ENCODE assay signal across 22 cellular contexts in genomic region chr21:17089121-17089520, GRCh38.
DNase-seq lines count a peak whose midpoint lies in the region; ATAC-seq and TF ChIP-seq lines count a peak whose summit lies in the region.
"Had no signal": no experiment of that assay in that cellular context is flagged by ENCODE, and none has a peak within 500 bp of the region (broad histone marks: within the 10 kb centered on the region; RNA-seq: fewer than 3 reads in every experiment).

No MANE protein-coding gene starts in this region.

- H3K9me3 ChIP-seq in vagina = no peaks in the 10 kb centered on the region
- H3K9me3 ChIP-seq in suprapubic skin = no peaks in the 10 kb centered on the region
- H3K9me3 ChIP-seq: body of pancreas, right lobe of liver, tibial nerve had no signal

- POLR2A ChIA-PET in MCF 10A (lab: Yijun Ruan, JAX) = no interaction called here

- BruUV-seq in MCF 10A (replicated peaks; lab: Mats Ljungman, UMichigan) = no TSS peak

- no peak overlapping the region for H3K4me3 Mint-ChIP-seq in MCF 10A (ENCODE audit: unreplicated experiment)
- no peak overlapping the region for H3K4me3 Mint-ChIP-seq in chondrocyte (ENCODE audit: unreplicated experiment)
- H3K4me3 Mint-ChIP-seq: activated T-cell treated with anti-CD3 and anti-CD28 coated beads, Interleukin-2, amount 50 U/mL, for 72 hours; B cell; stimulated activated naive B cell treated with anti-CD40 and anti-IgM and Interleukin-4, amounts not matched to agents 10 μg/mL and 1 μg/mL and 100 μg/mL, for 72 hours had no signal

- 23% methylated on average over 1 of the region's 1 CpG for WGBS in suprapubic skin

- no peaks in the 10 kb centered on the region for H3K9me3 Mint-ChIP-seq in MCF 10A (ENCODE audit: unreplicated experiment)
- H3K9me3 Mint-ChIP-seq in chondrocyte (ENCODE audit: low read depth) = no peaks in the 10 kb centered on the region

- H3K4me1 ChIP-seq in vagina (peaks cover 44% of the 10 kb centered on the region), suprapubic skin (no peaks in the 10 kb centered on the region)
- H3K4me1 ChIP-seq: body of pancreas, right lobe of liver had no signal

- H3K27ac ChIP-seq in vagina = peak overlapping the region; percentile 74
- no peak overlapping the region for H3K27ac ChIP-seq in suprapubic skin
- H3K27ac ChIP-seq: body of pancreas, right lobe of liver had no signal

- H3K36me3 ChIP-seq in vagina (no peaks in the 10 kb centered on the region), suprapubic skin (no peaks in the 10 kb centered on the region)
- H3K36me3 ChIP-seq: right lobe of liver, tibial nerve had no signal

- ATAC-seq in left colon = peak; percentile 98
- ATAC-seq: activated naive CD4-positive, alpha-beta T cell treated with anti-CD3 and anti-CD28 coated beads, Interleukin-2, amount 50 U/mL, for 72 hours; activated T-cell treated with anti-CD3 and anti-CD28 coated beads, Interleukin-2, amount 50 U/mL, for 72 hours; body of pancreas; right lobe of liver; SK-N-SH treated with all-trans-retinoic acid at 6 μM for 48 hours; stimulated activated naive B cell treated with anti-CD40 and anti-IgM and Interleukin-4, amounts not matched to agents 10 μg/mL and 1 μg/mL and 100 μg/mL, for 72 hours had no signal

- H3K27me3 Mint-ChIP-seq in MCF 10A (ENCODE audit: insufficient read depth, unreplicated experiment) = no peaks in the 10 kb centered on the region
- no peaks in the 10 kb centered on the region for H3K27me3 Mint-ChIP-seq in chondrocyte (ENCODE audit: low read depth)
- H3K27me3 Mint-ChIP-seq: B cell; stimulated activated naive B cell treated with anti-CD40 and anti-IgM and Interleukin-4, amounts not matched to agents 10 μg/mL and 1 μg/mL and 100 μg/mL, for 72 hours had no signal

- DNase-seq in DMS53 (lab: John Stamatoyannopoulos, UW) (peak; percentile 31), DMS53 treated with DMSO at 0.1 percent for 48 hours (lab: John Stamatoyannopoulos, UW; ENCODE audit: unreplicated experiment) (no peak), brain pericyte (ENCODE audit: low read depth, low spot score) (peak; percentile 63), left colon (no peak), vagina (ENCODE audit: extremely low spot score in 2 of 2) (no peak), suprapubic skin (ENCODE audit: low spot score in 2 of 2) (no peak), MCF 10A (ENCODE audit: unreplicated experiment) (no peak), chondrocyte (ENCODE audit: low spot score) (no peak)
- DNase-seq: 8988T; activated CD8-positive, alpha-beta memory T cell treated with anti-CD3 and anti-CD28 coated beads for 24 hours; activated T-cell treated with anti-CD3 and anti-CD28 coated beads, Interleukin-2, amount 50 U/mL, for 72 hours; body of pancreas; dermis blood vessel endothelial cell; glutamatergic neuron; NCI-H146; right lobe of liver; stimulated activated naive B cell treated with anti-CD40 and anti-IgM and Interleukin-4, amounts not matched to agents 10 μg/mL and 1 μg/mL and 100 μg/mL, for 72 hours; T1000 had no signal

- intact Hi-C loops in left colon (cut with DNase I, micrococcal nuclease) (no loop called here), vagina (cut with DNase I) (no loop called here), MCF 10A (cut with micrococcal nuclease) (no loop called here)

- no peak overlapping the region for H3K27ac Mint-ChIP-seq in MCF 10A (ENCODE audit: low read depth, unreplicated experiment)
- H3K27ac Mint-ChIP-seq in chondrocyte (ENCODE audit: unreplicated experiment) = no peak overlapping the region
- H3K27ac Mint-ChIP-seq: activated naive CD4-positive, alpha-beta T cell treated with anti-CD3 and anti-CD28 coated beads, Interleukin-2, amount 50 U/mL, for 72 hours; activated T-cell treated with anti-CD3 and anti-CD28 coated beads, Interleukin-2, amount 50 U/mL, for 72 hours; B cell; stimulated activated naive B cell treated with anti-CD40 and anti-IgM and Interleukin-4, amounts not matched to agents 10 μg/mL and 1 μg/mL and 100 μg/mL, for 72 hours had no signal

- no peak for TF ChIP-seq CTCF in vagina (IDR thresholded peaks at IDR 0.05)
- no peak for TF ChIP-seq CTCF in suprapubic skin (IDR thresholded peaks at IDR 0.05)
- TF ChIP-seq CTCF in MCF 10A (IDR thresholded peaks at IDR 0.05; ENCODE audit: unreplicated experiment) = no peak
- TF ChIP-seq CTCF in chondrocyte (IDR thresholded peaks at IDR 0.05) = no peak

- H3K4me3 ChIP-seq in vagina (no peak overlapping the region), suprapubic skin (no peak overlapping the region)
- H3K4me3 ChIP-seq: body of pancreas, right lobe of liver, tibial nerve had no signal

- H3K27me3 ChIP-seq in vagina (no peaks in the 10 kb centered on the region), suprapubic skin (no peaks in the 10 kb centered on the region)
- H3K27me3 ChIP-seq: body of pancreas, right lobe of liver, tibial nerve had no signal

- CTCF ChIA-PET in MCF 10A (lab: Yijun Ruan, JAX) = interaction anchor here (0.7 kb wide), 1 partner anchor 1449 kb away, joined by 3 read pairs; no protein-coding TSS in a partner anchor

- H3K4me1 Mint-ChIP-seq in MCF 10A (ENCODE audit: insufficient read depth, unreplicated experiment) (no peaks in the 10 kb centered on the region), chondrocyte (ENCODE audit: low read depth) (peaks cover 20% of the 10 kb centered on the region)
- H3K4me1 Mint-ChIP-seq: B cell; stimulated activated naive B cell treated with anti-CD40 and anti-IgM and Interleukin-4, amounts not matched to agents 10 μg/mL and 1 μg/mL and 100 μg/mL, for 72 hours had no signal

- H3K36me3 Mint-ChIP-seq in MCF 10A (ENCODE audit: insufficient read depth, unreplicated experiment) (no peaks in the 10 kb centered on the region), chondrocyte (ENCODE audit: low read depth) (no peaks in the 10 kb centered on the region)
- H3K36me3 Mint-ChIP-seq: stimulated activated naive B cell treated with anti-CD40 and anti-IgM and Interleukin-4, amounts not matched to agents 10 μg/mL and 1 μg/mL and 100 μg/mL, for 72 hours had no signal

- TF ChIP-seq EP300 in suprapubic skin (IDR thresholded peaks at IDR 0.05) = no peak

- TF ChIP-seq POLR2A in vagina (IDR thresholded peaks at IDR 0.05) (no peak), suprapubic skin (IDR thresholded peaks at IDR 0.05) (no peak)

Comparison
In these comparisons a context has a peak if more than half of its experiments do, and no peak if none do; other contexts are left out.
1. DNase-seq: peak in DMS53 (single experiment) and brain pericyte (single experiment); none in DMS53 treated with DMSO at 0.1 percent for 48 hours (single experiment), left colon (0 of 2), vagina (0 of 2), suprapubic skin (0 of 2), MCF 10A (single experiment) and chondrocyte (single experiment).